In genomic region chr12:106551410-106551809, GRCh38 we compare ENCODE assay signal across 32 cellular contexts. TPM values are rescaled to one million over a fixed set of nuclear protein-coding genes. Genes with fewer than 3 reads are reported as not detected.
"Had no signal": no experiment of that assay in that cellular context is flagged by ENCODE, and none has a peak within 500 bp of the region (broad histone marks: within the 10 kb centered on the region; RNA-seq: fewer than 3 reads in every experiment).

No MANE protein-coding gene starts in this region.

- H3K27ac Mint-ChIP-seq: activated CD8-positive, alpha-beta T cell treated with anti-CD3 and anti-CD28 coated beads, Interleukin-2, amount 10 ng/mL, durations not matched to agents 7 days and 5 days; activated naive CD8-positive, alpha-beta T cell; activated T-helper 17 cell treated with anti-CD3 and anti-CD28 coated beads, Interleukin-2, amount 50 U/mL, for 72 hours; mesothelial cell of epicardium; naive thymus-derived CD8-positive, alpha-beta T cell; neural progenitor cell; stimulated activated memory B cell treated with anti-CD40 and anti-IgM and Interleukin-4, amounts not matched to agents 10 μg/mL and 1 μg/mL and 100 μg/mL, for 72 hours had no signal

- H3K4me1 Mint-ChIP-seq: activated T-helper 17 cell treated with anti-CD3 and anti-CD28 coated beads, Interleukin-2, amount 50 U/mL, for 72 hours; mesothelial cell of epicardium; naive thymus-derived CD8-positive, alpha-beta T cell; neural progenitor cell; stimulated activated memory B cell treated with anti-CD40 and anti-IgM and Interleukin-4, amounts not matched to agents 10 μg/mL and 1 μg/mL and 100 μg/mL, for 72 hours had no signal

- ATAC-seq: activated CD8-positive, alpha-beta T cell treated with anti-CD3 and anti-CD28 coated beads, Interleukin-2, amount 10 ng/mL, durations not matched to agents 7 days and 5 days; activated T-helper 17 cell treated with anti-CD3 and anti-CD28 coated beads, Interleukin-2, amount 50 U/mL, for 72 hours; esophagus mucosa; left lobe of liver; naive thymus-derived CD8-positive, alpha-beta T cell; stimulated activated memory B cell treated with anti-CD40 and anti-IgM and Interleukin-4, amounts not matched to agents 10 μg/mL and 1 μg/mL and 100 μg/mL, for 72 hours had no signal

- H3K4me3 Mint-ChIP-seq: activated CD8-positive, alpha-beta T cell treated with anti-CD3 and anti-CD28 coated beads, Interleukin-2, amount 10 ng/mL, durations not matched to agents 7 days and 5 days; activated naive CD8-positive, alpha-beta T cell; activated T-helper 17 cell treated with anti-CD3 and anti-CD28 coated beads, Interleukin-2, amount 50 U/mL, for 72 hours; mesothelial cell of epicardium; naive thymus-derived CD8-positive, alpha-beta T cell; neural progenitor cell; stimulated activated memory B cell treated with anti-CD40 and anti-IgM and Interleukin-4, amounts not matched to agents 10 μg/mL and 1 μg/mL and 100 μg/mL, for 72 hours had no signal

- H3K9me3 ChIP-seq: adrenal gland, suprapubic skin had no signal

- H3K27ac ChIP-seq: adrenal gland, neural progenitor cell, sigmoid colon, stomach, suprapubic skin, tibial nerve had no signal

- H3K4me2 ChIP-seq: neural progenitor cell, smooth muscle cell had no signal

- H3K36me3 Mint-ChIP-seq: mesothelial cell of epicardium; stimulated activated memory B cell treated with anti-CD40 and anti-IgM and Interleukin-4, amounts not matched to agents 10 μg/mL and 1 μg/mL and 100 μg/mL, for 72 hours had no signal

- DNase-seq: activated CD4-positive, alpha-beta T cell treated with anti-CD3 and anti-CD28 coated beads for 1 hour; activated CD4-positive, alpha-beta T cell treated with anti-CD3 and anti-CD28 coated beads, Interleukin-2, amount 50 U/mL, for 1 hour; activated CD8-positive, alpha-beta T cell treated with anti-CD3 and anti-CD28 coated beads, Interleukin-2, amount 10 ng/mL, durations not matched to agents 7 days and 5 days; activated naive CD4-positive, alpha-beta T cell; activated T-cell treated with anti-CD3 and anti-CD28 coated beads, Interleukin-2, amount 50 U/mL, for 1 hour; adrenal gland; central memory CD4-positive, alpha-beta T cell; dermis blood vessel endothelial cell; effector memory CD4-positive, alpha-beta T cell; foreskin melanocyte; kidney; naive thymus-derived CD8-positive, alpha-beta T cell; sigmoid colon; stimulated activated CD4-positive, alpha-beta T cell treated with anti-CD3 and anti-CD28 coated beads, Interleukin-15, amount 100 ng/mL, for 24 hours; stomach had no signal

- H3K4me1 ChIP-seq: adrenal gland, neural progenitor cell, sigmoid colon, stomach, suprapubic skin, tibial nerve had no signal

- H3K27me3 ChIP-seq: adrenal gland, neural progenitor cell, sigmoid colon, tibial nerve had no signal

- H2AFZ ChIP-seq: neural progenitor cell had no signal

- H3K9ac ChIP-seq: neural progenitor cell had no signal

- H3K36me3 ChIP-seq: adrenal gland, neural progenitor cell, sigmoid colon, stomach, suprapubic skin, tibial nerve had no signal

- H3K4me3 ChIP-seq: adrenal gland, lung, neural progenitor cell, sigmoid colon, smooth muscle cell, stomach, suprapubic skin, tibial nerve had no signal

- FAIRE-seq: astrocyte, endothelial cell of umbilical vein, kidney had no signal

RNA-seq across cellular contexts. Expression of gene RFX4, which starts 31.4 kb away (rescaled TPM):
- total RNA-seq: activated CD8-positive, alpha-beta T cell treated with anti-CD3 and anti-CD28 coated beads, Interleukin-2, amount 10 ng/mL, durations not matched to agents 7 days and 5 days; activated T-helper 17 cell treated with anti-CD3 and anti-CD28 coated beads, Interleukin-2, amount 50 U/mL, for 72 hours; adrenal gland; dermis blood vessel endothelial cell; endothelial cell of umbilical vein; esophagus mucosa; kidney; left lobe of liver; lung; mesothelial cell of epicardium; naive thymus-derived CD8-positive, alpha-beta T cell; osteoblast; posterior vena cava; renal cortical epithelial cell; sigmoid colon; smooth muscle cell; stomach; suprapubic skin; tibial nerve; urinary bladder had no signal
- polyA plus RNA-seq: endothelial cell of umbilical vein; lung; naive thymus-derived CD8-positive, alpha-beta T cell; smooth muscle cell; stomach; urinary bladder had no signal
